Comparison of ENCODE assay signal across 7 cellular contexts in genomic region chr7:84738583-84739150, GRCh38.
"Had no signal": no experiment of that assay in that cellular context is flagged by ENCODE, and none has a peak within 500 bp of the region (broad histone marks: within the 10 kb centered on the region; RNA-seq: fewer than 3 reads in every experiment).

No MANE protein-coding gene starts in this region.

- H3K4me3 Mint-ChIP-seq: H9, HFFc6 had no signal

- H3K27ac Mint-ChIP-seq: H9, HFFc6 had no signal

- H3K9me3 Mint-ChIP-seq: H9, HFFc6 had no signal

- ATAC-seq: K562 had no signal

- H3K4me3 ChIP-seq: GM23248, K562 had no signal

- H3K27ac ChIP-seq: GM23248 had no signal

- H3K4me1 Mint-ChIP-seq: H9 had no signal

- DNase-seq: GM23248, H9, HCEC 1CT, HFFc6, IMR-90, KG1 had no signal
